ENCODE assay signal across 19 cellular contexts in genomic region chr9:98159790-98160189, GRCh38. TPM values are rescaled to one million over a fixed set of nuclear protein-coding genes. Genes with fewer than 3 reads are reported as not detected.
DNase-seq lines count a peak whose midpoint lies in the region; ATAC-seq, FAIRE-seq and TF ChIP-seq lines count a peak whose summit lies in the region.
"Had no signal": no experiment of that assay in that cellular context is flagged by ENCODE, and none has a peak within 500 bp of the region (broad histone marks: within the 10 kb centered on the region; RNA-seq: fewer than 3 reads in every experiment).

No MANE protein-coding gene starts in this region.

- no peak for TF ChIP-seq EP300 in SK-N-SH (IDR thresholded peaks at IDR 0.05; ENCODE audit: borderline replicate concordance in 1 of 2, low read depth in 1 of 2, low read length in 1 of 2)

- TF ChIP-seq CTCF in Calu3 (IDR thresholded peaks at IDR 0.05; ENCODE audit: unreplicated experiment) (no peak), nephron progenitor cell (IDR thresholded peaks at IDR 0.05) (no peak), SK-N-SH (IDR thresholded peaks at IDR 0.05) (no peak), pancreas (IDR thresholded peaks at IDR 0.05) (no peak), neural progenitor cell (IDR thresholded peaks at IDR 0.05) (no peak)

- H3K4me3 ChIP-seq in CD4-positive, CD25-positive, alpha-beta regulatory T cell (ENCODE audit: low read depth, low read length) = no peak overlapping the region
- no peak overlapping the region for H3K4me3 ChIP-seq in SK-N-SH (ENCODE audit: low read depth in 2 of 2, low read length in 1 of 2)
- H3K4me3 ChIP-seq in pancreas = no peak overlapping the region
- H3K4me3 ChIP-seq in neural progenitor cell = no peak overlapping the region
- H3K4me3 ChIP-seq: PC-9 had no signal

- H3K27me3 Mint-ChIP-seq in CD4-positive, CD25-positive, alpha-beta regulatory T cell = no peaks in the 10 kb centered on the region
- H3K27me3 Mint-ChIP-seq in Calu3 (ENCODE audit: unreplicated experiment) (no peaks in the 10 kb centered on the region), nephron progenitor cell (ENCODE audit: low read depth, poor library complexity) (peaks cover 7% of the 10 kb centered on the region), neural progenitor cell (ENCODE audit: insufficient read depth, low read depth) (peaks cover 9% of the 10 kb centered on the region)
- no peaks in the 10 kb centered on the region for H3K27me3 Mint-ChIP-seq in central memory CD8-positive, alpha-beta T cell

- POLR2A ChIA-PET in SK-N-SH (lab: Yijun Ruan, JAX) = interaction anchor here (0.6 kb wide), 1 partner anchor 27 kb away, joined by 3 read pairs; no protein-coding TSS in a partner anchor

- intact Hi-C loops in Calu3 (cut with micrococcal nuclease; ENCODE audit: unreplicated experiment) (no loop called here), pancreas (cut with DNase I) (no loop called here)

- H3K4me2 ChIP-seq in SK-N-SH (no peak overlapping the region), neural progenitor cell (no peak overlapping the region)
- H3K4me2 ChIP-seq: PC-9 had no signal

- ATAC-seq in CD4-positive, CD25-positive, alpha-beta regulatory T cell (ENCODE audit: low read depth in 2 of 2) = no peak
- no peak for ATAC-seq in central memory CD8-positive, alpha-beta T cell (replicated peaks; ENCODE audit: extremely low read depth, poor library complexity, severe bottlenecking)
- ATAC-seq in pancreas = no peak
- ATAC-seq: HCT116 had no signal

- H3K27ac ChIP-seq in CD4-positive, CD25-positive, alpha-beta regulatory T cell (ENCODE audit: insufficient read depth, low read length, poor library complexity, severe bottlenecking) = no peak overlapping the region
- H3K27ac ChIP-seq in SK-N-SH (ENCODE audit: low read depth in 2 of 2, low read length in 1 of 2) (no peak overlapping the region), pancreas (no peak overlapping the region), neural progenitor cell (no peak overlapping the region)
- H3K27ac ChIP-seq: PC-9 had no signal

- no peaks in the 10 kb centered on the region for H3K9me2 ChIP-seq in SK-N-SH

- CTCF ChIA-PET in Calu3 (lab: Charles Lee) (no interaction called here), SK-N-SH (lab: Yijun Ruan, JAX) (interaction anchor here (0.6 to 1.3 kb wide), 5 partner anchors 12 to 105 kb away, joined by 3 read pairs; no protein-coding TSS in a partner anchor)

- H3K4me3 Mint-ChIP-seq in CD4-positive, CD25-positive, alpha-beta regulatory T cell = peak overlapping the region in 2 of 4 donors; percentile 29 to 35
- H3K4me3 Mint-ChIP-seq in Calu3 (ENCODE audit: low read depth, unreplicated experiment) (no peak overlapping the region), nephron progenitor cell (no peak overlapping the region), neural progenitor cell (no peak overlapping the region)
- no peak overlapping the region for H3K4me3 Mint-ChIP-seq in central memory CD8-positive, alpha-beta T cell

- H3K9me3 ChIP-seq in CD4-positive, CD25-positive, alpha-beta regulatory T cell (ENCODE audit: control insufficient read depth in 2 of 2, low read length in 2 of 2) = no peaks in the 10 kb centered on the region
- H3K9me3 ChIP-seq in SK-N-SH (no peaks in the 10 kb centered on the region), pancreas (no peaks in the 10 kb centered on the region), neural progenitor cell (ENCODE audit: low read depth) (no peaks in the 10 kb centered on the region)

- peaks cover 19% of the 10 kb centered on the region for H3K36me3 Mint-ChIP-seq in CD4-positive, CD25-positive, alpha-beta regulatory T cell
- H3K36me3 Mint-ChIP-seq in Calu3 (ENCODE audit: insufficient read depth, unreplicated experiment) (peaks cover 12% of the 10 kb centered on the region), nephron progenitor cell (ENCODE audit: low read depth) (no peaks in the 10 kb centered on the region), neural progenitor cell (no peaks in the 10 kb centered on the region)
- peaks cover 24% of the 10 kb centered on the region for H3K36me3 Mint-ChIP-seq in central memory CD8-positive, alpha-beta T cell (ENCODE audit: insufficient read depth)

- no peak for FAIRE-seq in pancreas (lab: Jason Lieb, UNC)
- FAIRE-seq: G401.6, GM12892, GM19239 had no signal

- peaks cover 30% of the 10 kb centered on the region for H3K36me3 ChIP-seq in CD4-positive, CD25-positive, alpha-beta regulatory T cell (ENCODE audit: control insufficient read depth, insufficient read depth, low read length)
- H3K36me3 ChIP-seq in SK-N-SH (replicated peaks in 1 of 2; ENCODE audit: control insufficient read depth in 1 of 2, insufficient read depth in 2 of 2, low read length in 1 of 2) = no peaks in the 10 kb centered on the region
- H3K36me3 ChIP-seq in pancreas = no peaks in the 10 kb centered on the region
- H3K36me3 ChIP-seq in neural progenitor cell = no peaks in the 10 kb centered on the region

- H4K20me1 ChIP-seq in SK-N-SH (ENCODE audit: insufficient read depth) (no peaks in the 10 kb centered on the region), neural progenitor cell (ENCODE audit: low read depth) (no peaks in the 10 kb centered on the region)

- no peak overlapping the region for H2AFZ ChIP-seq in SK-N-SH (ENCODE audit: low read depth)
- H2AFZ ChIP-seq in neural progenitor cell (replicated peaks) = no peak overlapping the region
- H2AFZ ChIP-seq: PC-9 had no signal

- WGBS in SK-N-SH (ENCODE audit: low lambda C conversion rate) = 78% methylated on average over 6 of the region's 6 CpGs
- WGBS in pancreas, 2 donors = 85 to 89% methylated on average over 6 of the region's 6 CpGs

- no peak for DNase-seq in CD4-positive, CD25-positive, alpha-beta regulatory T cell
- DNase-seq in Calu3 = no peak
- no peak for DNase-seq in central memory CD8-positive, alpha-beta T cell (ENCODE audit: low spot score in 2 of 2)
- DNase-seq in nephron progenitor cell = no peak
- no peak for DNase-seq in SK-N-SH
- DNase-seq in occipital lobe (lab: John Stamatoyannopoulos, UW) = no peak
- no peak for DNase-seq in pancreas
- DNase-seq in neural progenitor cell (ENCODE audit: low spot score) = no peak
- DNase-seq: DMS79, Kasumi-1, NCI-H187 treated with DMSO at 0.1 percent for 48 hours, NCI-H446, NCI-H748 treated with DMSO at 0.1 percent for 48 hours, PC-9, Right ventricle myocardium superior had no signal

- H3F3A ChIP-seq in SK-N-SH (replicated peaks; ENCODE audit: insufficient read depth) = no peaks in the 10 kb centered on the region
- H3F3A ChIP-seq in neural progenitor cell (ENCODE audit: low read depth) = no peaks in the 10 kb centered on the region

- no TSS peak for BruUV-seq in Calu3 (replicated peaks; lab: Mats Ljungman, UMichigan)

- H3K27ac Mint-ChIP-seq in CD4-positive, CD25-positive, alpha-beta regulatory T cell = peak overlapping the region; percentile 11 to 88 (median 77)
- H3K27ac Mint-ChIP-seq in Calu3 (ENCODE audit: unreplicated experiment) (peak overlapping the region; percentile 22), nephron progenitor cell (peak overlapping the region; percentile 49), neural progenitor cell (no peak overlapping the region)
- H3K27ac Mint-ChIP-seq in central memory CD8-positive, alpha-beta T cell (ENCODE audit: low read depth) = peak overlapping the region; percentile 79

- H3K9me3 Mint-ChIP-seq in CD4-positive, CD25-positive, alpha-beta regulatory T cell = peaks cover 0 to 2% (median 0%) of the 10 kb centered on the region in 7 donors
- H3K9me3 Mint-ChIP-seq in Calu3 (ENCODE audit: low read depth, unreplicated experiment) = no peaks in the 10 kb centered on the region
- no peaks in the 10 kb centered on the region for H3K9me3 Mint-ChIP-seq in central memory CD8-positive, alpha-beta T cell
- no peaks in the 10 kb centered on the region for H3K9me3 Mint-ChIP-seq in nephron progenitor cell
- no peaks in the 10 kb centered on the region for H3K9me3 Mint-ChIP-seq in neural progenitor cell

- no peaks in the 10 kb centered on the region for H3K27me3 ChIP-seq in CD4-positive, CD25-positive, alpha-beta regulatory T cell (ENCODE audit: control insufficient read depth, insufficient read depth, low read length)
- H3K27me3 ChIP-seq in SK-N-SH (ENCODE audit: insufficient read depth) = no peaks in the 10 kb centered on the region
- no peaks in the 10 kb centered on the region for H3K27me3 ChIP-seq in pancreas
- no peaks in the 10 kb centered on the region for H3K27me3 ChIP-seq in neural progenitor cell

- H3K9ac ChIP-seq in SK-N-SH (no peak overlapping the region), neural progenitor cell (no peak overlapping the region)

- peaks cover 21% of the 10 kb centered on the region for H3K4me1 ChIP-seq in CD4-positive, CD25-positive, alpha-beta regulatory T cell (ENCODE audit: control insufficient read depth, insufficient read depth, low read length, poor library complexity, severe bottlenecking)
- no peaks in the 10 kb centered on the region; a peak in 1 of 4 replicates for H3K4me1 ChIP-seq in SK-N-SH (ENCODE audit: control insufficient read depth in 1 of 2, insufficient read depth in 2 of 2, low read depth in 1 of 2, low read length in 1 of 2)
- no peaks in the 10 kb centered on the region for H3K4me1 ChIP-seq in pancreas
- H3K4me1 ChIP-seq in neural progenitor cell = no peaks in the 10 kb centered on the region

- peaks cover 12 to 56% (median 44%) of the 10 kb centered on the region in 4 donors for H3K4me1 Mint-ChIP-seq in CD4-positive, CD25-positive, alpha-beta regulatory T cell
- peaks cover 59% of the 10 kb centered on the region for H3K4me1 Mint-ChIP-seq in Calu3 (ENCODE audit: low read depth, unreplicated experiment)
- H3K4me1 Mint-ChIP-seq in central memory CD8-positive, alpha-beta T cell = peaks cover 45% of the 10 kb centered on the region
- no peaks in the 10 kb centered on the region for H3K4me1 Mint-ChIP-seq in nephron progenitor cell
- H3K4me1 Mint-ChIP-seq in neural progenitor cell = peaks cover 5% of the 10 kb centered on the region

- H3K79me2 ChIP-seq in SK-N-SH (ENCODE audit: insufficient read depth) (no peaks in the 10 kb centered on the region), neural progenitor cell (ENCODE audit: low read depth) (no peaks in the 10 kb centered on the region)

- TF ChIP-seq RAD21 in SK-N-SH (IDR thresholded peaks at IDR 0.05; ENCODE audit: low read length) = no peak

RNA-seq across cellular contexts. Expression of gene CORO2A, which starts 32.6 kb away (rescaled TPM):
- 27.0 TPM for total RNA-seq in CD4-positive, CD25-positive, alpha-beta regulatory T cell
- polyA plus RNA-seq in CD4-positive, CD25-positive, alpha-beta regulatory T cell = 10 to 100 TPM; 13.4 to 16.7 (median 14.0) TPM
- total RNA-seq in Calu3 (2022) (24.3 and 30.6 TPM in 2 replicates), occipital lobe (5.1 TPM), pancreas (1 to 10 TPM in 1 of 6 donors, under 1 TPM in 5; 0.20 to 1.3 (median 0.67) TPM), neural progenitor cell (ENCODE audit: low replicate concordance) (2.4 and 3.6 TPM in 2 replicates)
- polyA plus RNA-seq in SK-N-SH (2012; rRNA removed) (2.3 and 2.7 TPM in 2 replicates), pancreas (under 1 TPM; 0.23 to 0.56 TPM)
- polyA plus RNA-seq in SK-N-SH (2012; cell fraction: cytosol; rRNA removed) = 1.7 and 2.1 TPM in 2 replicates
- 1.6 and 2.0 TPM in 2 replicates for polyA plus RNA-seq in SK-N-SH (2012; cell fraction: nucleus; rRNA removed)

RNA-seq across cellular contexts. Expression of gene TRIM14, which starts 40.8 kb away (rescaled TPM):
- total RNA-seq in CD4-positive, CD25-positive, alpha-beta regulatory T cell = 120 TPM
- polyA plus RNA-seq in CD4-positive, CD25-positive, alpha-beta regulatory T cell = 10 to 100 TPM; 65.2 to 94.0 (median 73.7) TPM
- total RNA-seq in Calu3 (2022) = 34.1 and 54.0 TPM in 2 replicates
- polyA plus RNA-seq in SK-N-SH (2012; rRNA removed) = 13.4 and 15.3 TPM in 2 replicates
- 10.7 and 16.1 TPM in 2 replicates for polyA plus RNA-seq in SK-N-SH (2012; cell fraction: cytosol; rRNA removed)
- polyA plus RNA-seq in SK-N-SH (2012; cell fraction: nucleus; rRNA removed) = 18.3 and 19.3 TPM in 2 replicates
- total RNA-seq in occipital lobe = 2.2 TPM
- total RNA-seq in pancreas = 10 to 100 TPM in 1 of 6 donors, 1 to 10 TPM in 5; 1.3 to 10.4 (median 3.2) TPM
- 1 to 10 TPM; 1.2 to 1.7 TPM for polyA plus RNA-seq in pancreas
- total RNA-seq in neural progenitor cell (ENCODE audit: low replicate concordance) = 0.17 and 2.7 TPM in 2 replicates
